ENCODE assay signal across 1 cellular context in the genomic region with DNA sequence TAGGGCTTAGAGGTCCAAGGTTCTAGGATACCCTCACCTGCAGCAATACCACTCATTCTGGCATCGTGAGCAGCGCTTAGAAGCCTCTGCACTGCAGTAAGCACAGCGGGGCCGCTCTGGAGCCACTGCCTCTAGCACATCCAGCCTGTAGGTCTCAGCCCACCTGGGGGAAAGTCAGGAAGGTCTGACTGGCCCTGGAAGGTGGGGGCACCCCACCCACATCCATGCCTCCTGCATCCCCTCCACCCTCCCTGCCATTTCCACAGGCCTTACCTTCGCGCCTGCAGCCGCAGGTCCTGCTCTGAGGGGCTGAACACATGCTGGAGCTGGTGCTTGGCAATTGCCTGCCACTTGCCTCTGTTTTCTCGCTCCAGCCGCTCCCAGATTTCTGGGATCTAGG.
TF ChIP-seq lines count a peak whose summit lies in the region.

No MANE protein-coding gene starts in this region.

TF ChIP-seq in K562, 482 proteins besides CTCF, POLR2A, EP300 and RAD21:
- TF ChIP-seq, protein P1, sequence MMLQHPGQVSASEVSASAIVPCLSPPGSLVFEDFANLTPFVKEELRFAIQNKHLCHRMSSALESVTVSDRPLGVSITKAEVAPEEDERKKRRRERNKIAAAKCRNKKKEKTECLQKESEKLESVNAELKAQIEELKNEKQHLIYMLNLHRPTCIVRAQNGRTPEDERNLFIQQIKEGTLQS (IDR thresholded peaks at IDR 0.05) = no peak
- TF ChIP-seq, protein P1 (CRISPR knock-in tag; conservative IDR thresholded peaks at IDR 0.05) = no peak
- TF ChIP-seq NCOA6 (IDR thresholded peaks at IDR 0.05) (no peak), FOXJ2 (tag; IDR thresholded peaks at IDR 0.05) (no peak)
- TF ChIP-seq, protein P2, sequence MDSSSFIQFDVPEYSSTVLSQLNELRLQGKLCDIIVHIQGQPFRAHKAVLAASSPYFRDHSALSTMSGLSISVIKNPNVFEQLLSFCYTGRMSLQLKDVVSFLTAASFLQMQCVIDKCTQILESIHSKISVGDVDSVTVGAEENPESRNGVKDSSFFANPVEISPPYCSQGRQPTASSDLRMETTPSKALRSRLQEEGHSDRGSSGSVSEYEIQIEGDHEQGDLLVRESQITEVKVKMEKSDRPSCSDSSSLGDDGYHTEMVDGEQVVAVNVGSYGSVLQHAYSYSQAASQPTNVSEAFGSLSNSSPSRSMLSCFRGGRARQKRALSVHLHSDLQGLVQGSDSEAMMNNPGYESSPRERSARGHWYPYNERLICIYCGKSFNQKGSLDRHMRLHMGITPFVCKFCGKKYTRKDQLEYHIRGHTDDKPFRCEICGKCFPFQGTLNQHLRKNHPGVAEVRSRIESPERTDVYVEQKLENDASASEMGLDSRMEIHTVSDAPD (CRISPR knock-in tag; IDR thresholded peaks at IDR 0.05) = no peak
- TF ChIP-seq, protein P3, sequence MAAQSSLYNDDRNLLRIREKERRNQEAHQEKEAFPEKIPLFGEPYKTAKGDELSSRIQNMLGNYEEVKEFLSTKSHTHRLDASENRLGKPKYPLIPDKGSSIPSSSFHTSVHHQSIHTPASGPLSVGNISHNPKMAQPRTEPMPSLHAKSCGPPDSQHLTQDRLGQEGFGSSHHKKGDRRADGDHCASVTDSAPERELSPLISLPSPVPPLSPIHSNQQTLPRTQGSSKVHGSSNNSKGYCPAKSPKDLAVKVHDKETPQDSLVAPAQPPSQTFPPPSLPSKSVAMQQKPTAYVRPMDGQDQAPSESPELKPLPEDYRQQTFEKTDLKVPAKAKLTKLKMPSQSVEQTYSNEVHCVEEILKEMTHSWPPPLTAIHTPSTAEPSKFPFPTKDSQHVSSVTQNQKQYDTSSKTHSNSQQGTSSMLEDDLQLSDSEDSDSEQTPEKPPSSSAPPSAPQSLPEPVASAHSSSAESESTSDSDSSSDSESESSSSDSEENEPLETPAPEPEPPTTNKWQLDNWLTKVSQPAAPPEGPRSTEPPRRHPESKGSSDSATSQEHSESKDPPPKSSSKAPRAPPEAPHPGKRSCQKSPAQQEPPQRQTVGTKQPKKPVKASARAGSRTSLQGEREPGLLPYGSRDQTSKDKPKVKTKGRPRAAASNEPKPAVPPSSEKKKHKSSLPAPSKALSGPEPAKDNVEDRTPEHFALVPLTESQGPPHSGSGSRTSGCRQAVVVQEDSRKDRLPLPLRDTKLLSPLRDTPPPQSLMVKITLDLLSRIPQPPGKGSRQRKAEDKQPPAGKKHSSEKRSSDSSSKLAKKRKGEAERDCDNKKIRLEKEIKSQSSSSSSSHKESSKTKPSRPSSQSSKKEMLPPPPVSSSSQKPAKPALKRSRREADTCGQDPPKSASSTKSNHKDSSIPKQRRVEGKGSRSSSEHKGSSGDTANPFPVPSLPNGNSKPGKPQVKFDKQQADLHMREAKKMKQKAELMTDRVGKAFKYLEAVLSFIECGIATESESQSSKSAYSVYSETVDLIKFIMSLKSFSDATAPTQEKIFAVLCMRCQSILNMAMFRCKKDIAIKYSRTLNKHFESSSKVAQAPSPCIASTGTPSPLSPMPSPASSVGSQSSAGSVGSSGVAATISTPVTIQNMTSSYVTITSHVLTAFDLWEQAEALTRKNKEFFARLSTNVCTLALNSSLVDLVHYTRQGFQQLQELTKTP (IDR thresholded peaks at IDR 0.05; ENCODE audit: low read depth in 1 of 2, partially characterized antibody in 2 of 2) = no peak
